ENCODE assay signal across 9 cellular contexts in the genomic region with DNA sequence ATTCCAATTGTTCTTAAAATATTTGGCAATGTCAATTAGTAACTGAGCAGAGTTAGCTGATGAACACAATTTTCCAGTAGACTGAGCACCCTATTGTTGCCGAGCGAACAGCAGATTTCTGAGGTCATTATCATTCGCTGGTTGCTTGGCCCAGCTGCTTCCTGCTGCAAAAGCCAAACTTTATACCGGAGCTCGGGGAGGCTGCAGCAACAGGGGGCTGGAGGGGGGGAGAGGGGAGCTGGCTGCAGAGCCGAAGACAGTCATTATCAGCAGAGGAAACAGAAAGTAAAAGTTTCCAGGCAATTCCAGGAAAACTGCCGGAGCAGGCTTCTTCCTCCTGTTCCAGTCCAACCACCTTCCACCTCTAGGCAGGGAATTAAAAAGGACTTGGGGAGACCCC.
A peak's percentile ranks its signal among the peaks of the same experiment; 100 is the strongest.
DNase-seq lines count a peak whose midpoint lies in the region; ATAC-seq and TF ChIP-seq lines count a peak whose summit lies in the region.
"Had no signal": no experiment of that assay in that cellular context is flagged by ENCODE, and none has a peak within 500 bp of the region (broad histone marks: within the 10 kb centered on the region; RNA-seq: fewer than 3 reads in every experiment).

No MANE protein-coding gene starts in this region.

- no peak for ATAC-seq in activated CD8-positive, alpha-beta T cell treated with anti-CD3 and anti-CD28 coated beads for 36 hours
- ATAC-seq in HG02938 (IDR thresholded peaks at IDR 0.05; ENCODE audit: unreplicated experiment), result no peak
- no peak for ATAC-seq in GM18517 (IDR thresholded peaks at IDR 0.05; ENCODE audit: unreplicated experiment)
- ATAC-seq in GM18873 (IDR thresholded peaks at IDR 0.05; ENCODE audit: low FRiP score, unreplicated experiment), result no peak

- H3K36me3 Mint-ChIP-seq in activated CD8-positive, alpha-beta T cell treated with anti-CD3 and anti-CD28 coated beads for 36 hours (ENCODE audit: low read depth), result no peaks in the 10 kb centered on the region

- H3K4me3 Mint-ChIP-seq in activated CD8-positive, alpha-beta T cell treated with anti-CD3 and anti-CD28 coated beads for 36 hours, result no peak overlapping the region
- H3K4me3 Mint-ChIP-seq: activated B cell treated with CpG ODN at 0.5 μM for 24 hours had no signal

- intact Hi-C loops in stomach (cut with DNase I; ENCODE audit: low total_unique reads), result no loop called here
- intact Hi-C loops in activated CD8-positive, alpha-beta T cell treated with anti-CD3 and anti-CD28 coated beads for 36 hours (cut with micrococcal nuclease), result no loop called here

- peaks cover 0 to 10% (median 0%) of the 10 kb centered on the region in 4 donors for H3K4me1 ChIP-seq in stomach

- no peaks in the 10 kb centered on the region for H3K4me1 Mint-ChIP-seq in activated CD8-positive, alpha-beta T cell treated with anti-CD3 and anti-CD28 coated beads for 36 hours (ENCODE audit: low read depth)
- H3K4me1 Mint-ChIP-seq: activated B cell treated with CpG ODN at 0.5 μM for 24 hours had no signal

- POLR2A ChIA-PET in activated CD8-positive, alpha-beta T cell treated with anti-CD3 and anti-CD28 coated beads for 36 hours (lab: Charles Lee), result no interaction called here

- in situ Hi-C loops in astrocyte of the cerebellum (cut with HindIII; ENCODE audit: low sequenced_read_pairs), result no loop called here

- CTCF ChIA-PET in activated CD8-positive, alpha-beta T cell treated with anti-CD3 and anti-CD28 coated beads for 36 hours (lab: Charles Lee), result no interaction called here

- TF ChIP-seq EP300 in stomach (IDR thresholded peaks at IDR 0.05), result no peak

- H3K27ac Mint-ChIP-seq in activated CD8-positive, alpha-beta T cell treated with anti-CD3 and anti-CD28 coated beads for 36 hours, result no peak overlapping the region
- H3K27ac Mint-ChIP-seq: activated B cell treated with CpG ODN at 0.5 μM for 24 hours had no signal

- 2 to 6% (median 4%) methylated on average over 7 of the region's 7 CpGs for WGBS in stomach, 5 donors

- no peaks in the 10 kb centered on the region for H3K9me3 Mint-ChIP-seq in activated CD8-positive, alpha-beta T cell treated with anti-CD3 and anti-CD28 coated beads for 36 hours
- H3K9me3 Mint-ChIP-seq: activated B cell treated with CpG ODN at 0.5 μM for 24 hours had no signal

- H3K27ac ChIP-seq in stomach, result peak overlapping the region in 3 of 5 donors; percentile 15 to 51 (median 45)

- H3K27me3 ChIP-seq in stomach, result peaks cover 0 to 30% (median 0%) of the 10 kb centered on the region in 3 donors

- TF ChIP-seq CTCF in astrocyte of the cerebellum (IDR thresholded peaks at IDR 0.05; ENCODE audit: low read depth, low read length, missing control alignments), result no peak
- no peak for TF ChIP-seq CTCF in stomach (IDR thresholded peaks at IDR 0.05)
- TF ChIP-seq CTCF in activated CD8-positive, alpha-beta T cell treated with anti-CD3 and anti-CD28 coated beads for 36 hours (IDR thresholded peaks at IDR 0.05), result no peak

- H3K4me3 ChIP-seq in astrocyte of the cerebellum (ENCODE audit: low read depth, low read length) (peak overlapping the region; percentile 23), stomach (peak overlapping the region; percentile 17 to 35 (median 28))

- H3K36me3 ChIP-seq in stomach, result no peaks in the 10 kb centered on the region

- DNase-seq in H4 (ENCODE audit: low spot score) (peak; percentile 34), astrocyte of the cerebellum (ENCODE audit: low read depth) (peak; percentile 81), iPS-NIHi11 (ENCODE audit: low spot score) (peak; percentile 80), stomach (no peak)
- no peak for DNase-seq in activated CD8-positive, alpha-beta T cell treated with anti-CD3 and anti-CD28 coated beads for 36 hours
- DNase-seq: activated B cell treated with CpG ODN at 0.5 μM for 24 hours had no signal

- TF ChIP-seq POLR2A in stomach (IDR thresholded peaks at IDR 0.05), result no peak

- peaks cover 0 to under 1% (median 0%) of the 10 kb centered on the region in 4 donors for H3K9me3 ChIP-seq in stomach

- peaks cover 7% of the 10 kb centered on the region for H3K27me3 Mint-ChIP-seq in activated CD8-positive, alpha-beta T cell treated with anti-CD3 and anti-CD28 coated beads for 36 hours
- H3K27me3 Mint-ChIP-seq: activated B cell treated with CpG ODN at 0.5 μM for 24 hours had no signal

Comparison
In these comparisons a context has a peak if more than half of its experiments do, and no peak if none do; other contexts are left out.
1. DNase-seq: peak in H4 (single experiment), astrocyte of the cerebellum (single experiment) and iPS-NIHi11 (single experiment); none in stomach (single experiment) and activated CD8-positive, alpha-beta T cell treated with anti-CD3 and anti-CD28 coated beads for 36 hours (single experiment).